18 cellular contexts compared by ENCODE assay signal in the genomic region with DNA sequence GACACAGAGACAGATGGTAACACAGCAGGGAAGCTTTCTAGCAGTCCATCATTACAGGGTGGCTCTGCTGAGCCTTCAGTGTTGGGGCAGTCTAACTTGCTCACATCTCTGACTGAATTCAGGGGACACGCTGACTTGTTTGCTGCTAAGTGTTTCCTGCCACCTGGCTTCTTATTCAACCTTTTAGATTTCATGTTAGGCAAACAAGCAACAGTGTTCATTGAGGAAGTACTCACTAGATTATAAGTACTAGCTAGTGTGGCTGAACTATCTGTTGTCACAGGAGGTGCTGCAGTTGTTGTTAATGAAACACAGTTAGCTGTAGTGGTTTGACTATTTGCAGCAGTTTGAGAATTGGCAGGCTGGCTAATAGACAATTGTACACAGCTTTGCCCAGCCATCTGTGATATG. TPM values are rescaled to one million over a fixed set of nuclear protein-coding genes. Genes with fewer than 3 reads are reported as not detected.
A peak's percentile ranks its signal among the peaks of the same experiment; 100 is the strongest.
DNase-seq lines count a peak whose midpoint lies in the region; ATAC-seq lines count a peak whose summit lies in the region.
"Had no signal": no experiment of that assay in that cellular context is flagged by ENCODE, and none has a peak within 500 bp of the region (broad histone marks: within the 10 kb centered on the region; RNA-seq: fewer than 3 reads in every experiment).

No MANE protein-coding gene starts in this region.

- ATAC-seq in activated CD8-positive, alpha-beta memory T cell treated with anti-CD3 and anti-CD28 coated beads, Interleukin-2, amount 10 ng/mL, durations not matched to agents 7 days and 5 days: no peak
- no peak for ATAC-seq in GM21515 (IDR thresholded peaks at IDR 0.05; ENCODE audit: unreplicated experiment)

- H2AK5ac ChIP-seq in mesendoderm (ENCODE audit: low read length): no peak overlapping the region

- H3K4me2 ChIP-seq in mesendoderm (ENCODE audit: low read length): no peak overlapping the region
- H3K4me2 ChIP-seq: KMS-11 had no signal

- peaks cover 24% of the 10 kb centered on the region for H3K36me3 Mint-ChIP-seq in activated CD8-positive, alpha-beta memory T cell treated with anti-CD3 and anti-CD28 coated beads, Interleukin-2, amount 10 ng/mL, durations not matched to agents 7 days and 5 days

- H3K79me2 ChIP-seq in mesendoderm (ENCODE audit: control insufficient read depth, insufficient read depth, low read length): no peaks in the 10 kb centered on the region

- H3K4me3 ChIP-seq in mesendoderm (ENCODE audit: low read length): no peak overlapping the region
- H3K4me3 ChIP-seq: breast epithelium, skin epidermis had no signal

- WGBS in mesendoderm (ENCODE audit: extremely low coverage, insufficient coverage, low lambda C conversion rate): no CpG with 5 or more reads among the region's 1 CpG

- H3K18ac ChIP-seq in mesendoderm (ENCODE audit: low read length): no peak overlapping the region

- H3K4me3 Mint-ChIP-seq in activated CD8-positive, alpha-beta memory T cell treated with anti-CD3 and anti-CD28 coated beads, Interleukin-2, amount 10 ng/mL, durations not matched to agents 7 days and 5 days: no peak overlapping the region

- no peak overlapping the region for H4K5ac ChIP-seq in mesendoderm (ENCODE audit: low read length)

- no peaks in the 10 kb centered on the region for H3K27me3 Mint-ChIP-seq in activated CD8-positive, alpha-beta memory T cell treated with anti-CD3 and anti-CD28 coated beads, Interleukin-2, amount 10 ng/mL, durations not matched to agents 7 days and 5 days

- no peak overlapping the region for H3K27ac ChIP-seq in mesendoderm (ENCODE audit: low read depth, low read length)
- H3K27ac ChIP-seq: breast epithelium, KMS-11, skin epidermis had no signal

- no peak overlapping the region for H3K56ac ChIP-seq in mesendoderm (ENCODE audit: low read length)

- H3K36me3 ChIP-seq in mesendoderm (ENCODE audit: control insufficient read depth, insufficient read depth, low read length): no peaks in the 10 kb centered on the region

- no peak overlapping the region for H3K23ac ChIP-seq in mesendoderm (ENCODE audit: low read length)

- H3K9me3 Mint-ChIP-seq in activated CD8-positive, alpha-beta memory T cell treated with anti-CD3 and anti-CD28 coated beads, Interleukin-2, amount 10 ng/mL, durations not matched to agents 7 days and 5 days (ENCODE audit: low read depth): no peaks in the 10 kb centered on the region

- no peaks in the 10 kb centered on the region for H3K27me3 ChIP-seq in mesendoderm (ENCODE audit: insufficient read depth, low read length, poor library complexity)
- H3K27me3 ChIP-seq: breast epithelium had no signal

- H3K27ac Mint-ChIP-seq in activated CD8-positive, alpha-beta memory T cell treated with anti-CD3 and anti-CD28 coated beads, Interleukin-2, amount 10 ng/mL, durations not matched to agents 7 days and 5 days: no peak overlapping the region

- no peaks in the 10 kb centered on the region for H3K4me1 Mint-ChIP-seq in activated CD8-positive, alpha-beta memory T cell treated with anti-CD3 and anti-CD28 coated beads, Interleukin-2, amount 10 ng/mL, durations not matched to agents 7 days and 5 days

- CTCF ChIA-PET in activated CD8-positive, alpha-beta memory T cell treated with anti-CD3 and anti-CD28 coated beads, Interleukin-2, amount 10 ng/mL, durations not matched to agents 7 days and 5 days (lab: Charles Lee): no interaction called here

- no peak overlapping the region for H2BK15ac ChIP-seq in mesendoderm (replicated peaks; ENCODE audit: low read depth)

- H3K79me1 ChIP-seq in mesendoderm (ENCODE audit: low read length): no peaks in the 10 kb centered on the region

- DNase-seq in DMS 273 (lab: John Stamatoyannopoulos, UW; ENCODE audit: unreplicated experiment) (peak; percentile 91), NAMALWA (ENCODE audit: low spot score) (peak; percentile 85), NCI-H69 (lab: John Stamatoyannopoulos, UW) (peak; percentile 95), mesendoderm (peak; percentile 13), ecto neural progenitor cell (ENCODE audit: low spot score) (no peak)
- DNase-seq in stimulated activated naive CD4-positive, alpha-beta T cell (lab: John Stamatoyannopoulos, UW): no peak
- DNase-seq in activated CD8-positive, alpha-beta memory T cell treated with anti-CD3 and anti-CD28 coated beads, Interleukin-2, amount 10 ng/mL, durations not matched to agents 7 days and 5 days: no peak
- DNase-seq: activated CD4-positive, alpha-beta T cell treated with anti-CD3 and anti-CD28 coated beads for 1 hour; activated CD8-positive, alpha-beta memory T cell treated with anti-CD3 and anti-CD28 coated beads, Interleukin-2, amount 50 U/mL, for 48 hours; activated naive CD4-positive, alpha-beta T cell treated with anti-CD3 and anti-CD28 coated beads, Interleukin-2, amount 50 U/mL, for 16 hours; DMS79 treated with DMSO at 0.1 percent for 48 hours; effector memory CD4-positive, alpha-beta T cell; foreskin fibroblast; NCI-H526 treated with DMSO at 0.1 percent for 48 hours had no signal

- H4K8ac ChIP-seq in mesendoderm (ENCODE audit: low read depth, low read length): no peak overlapping the region

- no peak overlapping the region for H3K4ac ChIP-seq in mesendoderm (ENCODE audit: low read depth, low read length)

- H3K4me1 ChIP-seq in mesendoderm (ENCODE audit: control insufficient read depth, low read depth, low read length): no peaks in the 10 kb centered on the region
- H3K4me1 ChIP-seq: breast epithelium had no signal

- no peak overlapping the region for H2BK120ac ChIP-seq in mesendoderm (ENCODE audit: low read depth, low read length)

- no peak overlapping the region for H3K9ac ChIP-seq in mesendoderm (ENCODE audit: low read length)
- H3K9ac ChIP-seq: KMS-11 had no signal

- H2BK5ac ChIP-seq in mesendoderm (ENCODE audit: low read length): no peak overlapping the region

RNA-seq across cellular contexts. Expression of gene USF3, which starts 37.3 kb away (rescaled TPM):
- 7.8 TPM for polyA plus RNA-seq in mesendoderm (2013, experiment 1 of 2)
- polyA plus RNA-seq in mesendoderm (2013, experiment 2 of 2): 7.9 TPM
- 10 to 100 TPM; 14.5 to 15.2 TPM for total RNA-seq in activated CD8-positive, alpha-beta memory T cell treated with anti-CD3 and anti-CD28 coated beads, Interleukin-2, amount 10 ng/mL, durations not matched to agents 7 days and 5 days

Comparison
In these comparisons a context has a peak if more than half of its experiments do, and no peak if none do; other contexts are left out.
1. DNase-seq: peak in DMS 273 (single experiment), NAMALWA (single experiment), NCI-H69 (single experiment) and mesendoderm (single experiment); none in stimulated activated naive CD4-positive, alpha-beta T cell (0 of 6), activated CD8-positive, alpha-beta memory T cell treated with anti-CD3 and anti-CD28 coated beads, Interleukin-2, amount 10 ng/mL, durations not matched to agents 7 days and 5 days (single experiment) and ecto neural progenitor cell (single experiment).